Comparison of ENCODE assay signal across 8 cellular contexts in genomic region chr6:53171605-53172467, GRCh38. TPM values are rescaled to one million over a fixed set of nuclear protein-coding genes. Genes with fewer than 3 reads are reported as not detected.
A peak's percentile ranks its signal among the peaks of the same experiment; 100 is the strongest.
DNase-seq lines count a peak whose midpoint lies in the region; ATAC-seq and TF ChIP-seq lines count a peak whose summit lies in the region.

No MANE protein-coding gene starts in this region.

- H3K27ac ChIP-seq in KOPT-K1 (ENCODE audit: low read depth, low read length, poor library complexity, severe bottlenecking) (peak overlapping the region; percentile 31), neutrophil (no peak overlapping the region), substantia nigra (ENCODE audit: low read depth, low read length, poor library complexity, severe bottlenecking) (no peak overlapping the region)

- no peaks in the 10 kb centered on the region for H3K27me3 ChIP-seq in neutrophil

- peaks cover 0 to 6% of the 10 kb centered on the region in 2 experiments for H3K4me1 ChIP-seq in neutrophil (ENCODE audit: control insufficient read depth in 1 of 2, insufficient read depth in 1 of 2, low read depth in 1 of 2, low read length in 1 of 2)

- H3K27me3 Mint-ChIP-seq in activated T-helper 17 cell treated with anti-CD3 and anti-CD28 coated beads, Interleukin-2, amount 50 U/mL, for 72 hours: no peaks in the 10 kb centered on the region

- no peak overlapping the region for H3K4me3 Mint-ChIP-seq in activated T-helper 17 cell treated with anti-CD3 and anti-CD28 coated beads, Interleukin-2, amount 50 U/mL, for 72 hours

- H3K36me3 ChIP-seq in KOPT-K1 (ENCODE audit: insufficient read depth, low read length) (no peaks in the 10 kb centered on the region), neutrophil (no peaks in the 10 kb centered on the region)

- H3K4me3 ChIP-seq in fibroblast of villous mesenchyme (ENCODE audit: low read depth, low read length) (no peak overlapping the region), neutrophil (ENCODE audit: low read depth in 1 of 2, low read length in 1 of 2) (no peak overlapping the region)

- TF ChIP-seq CTCF in fibroblast of villous mesenchyme (IDR thresholded peaks at IDR 0.05; ENCODE audit: insufficient read depth, low read depth, low read length): peak; percentile 100
- peak; percentile 100 for TF ChIP-seq CTCF in neutrophil (IDR thresholded peaks at IDR 0.05)

- DNase-seq in Daoy (ENCODE audit: low read depth): peak; percentile 90
- peak; percentile 64 for DNase-seq in RPMI7951 (ENCODE audit: low read depth)
- peak; percentile 77 for DNase-seq in fibroblast of villous mesenchyme (ENCODE audit: low read depth)
- DNase-seq in substantia nigra (lab: John Stamatoyannopoulos, UW): peak in 48 of 49 donors; percentile 40 to 91 (median 79)

- H3K4me1 Mint-ChIP-seq in activated T-helper 17 cell treated with anti-CD3 and anti-CD28 coated beads, Interleukin-2, amount 50 U/mL, for 72 hours: no peaks in the 10 kb centered on the region

- no peaks in the 10 kb centered on the region for H3K9me3 ChIP-seq in KOPT-K1 (ENCODE audit: insufficient read depth, low read length, poor library complexity, severe bottlenecking)
- no peaks in the 10 kb centered on the region for H3K9me3 ChIP-seq in neutrophil

- H3K36me3 Mint-ChIP-seq in activated T-helper 17 cell treated with anti-CD3 and anti-CD28 coated beads, Interleukin-2, amount 50 U/mL, for 72 hours (ENCODE audit: low read depth): no peaks in the 10 kb centered on the region

- peak; percentile 93 for ATAC-seq in GM21737 (IDR thresholded peaks at IDR 0.05; ENCODE audit: unreplicated experiment)
- peak; percentile 86 for ATAC-seq in activated T-helper 17 cell treated with anti-CD3 and anti-CD28 coated beads, Interleukin-2, amount 50 U/mL, for 72 hours (replicated peaks)

- H3K27ac Mint-ChIP-seq in activated T-helper 17 cell treated with anti-CD3 and anti-CD28 coated beads, Interleukin-2, amount 50 U/mL, for 72 hours: no peak overlapping the region

- no peaks in the 10 kb centered on the region for H3K9me3 Mint-ChIP-seq in activated T-helper 17 cell treated with anti-CD3 and anti-CD28 coated beads, Interleukin-2, amount 50 U/mL, for 72 hours

RNA-seq across cellular contexts. Expression of gene GCM1, which starts 23.2 kb away (rescaled TPM):
- 0.23 TPM in 1 of 2 replicates, not detected in the other for total RNA-seq in Daoy (2014; rRNA removed; shearing (Covaris generic))
- total RNA-seq in RPMI7951 (2014; rRNA removed; shearing (Covaris generic)): not detected in 2 replicates
- under 1 TPM; 0.11 to 0.13 TPM for total RNA-seq in activated T-helper 17 cell treated with anti-CD3 and anti-CD28 coated beads, Interleukin-2, amount 50 U/mL, for 72 hours
- total RNA-seq in fibroblast of villous mesenchyme: not detected in 2 replicates
